In the genomic region with DNA sequence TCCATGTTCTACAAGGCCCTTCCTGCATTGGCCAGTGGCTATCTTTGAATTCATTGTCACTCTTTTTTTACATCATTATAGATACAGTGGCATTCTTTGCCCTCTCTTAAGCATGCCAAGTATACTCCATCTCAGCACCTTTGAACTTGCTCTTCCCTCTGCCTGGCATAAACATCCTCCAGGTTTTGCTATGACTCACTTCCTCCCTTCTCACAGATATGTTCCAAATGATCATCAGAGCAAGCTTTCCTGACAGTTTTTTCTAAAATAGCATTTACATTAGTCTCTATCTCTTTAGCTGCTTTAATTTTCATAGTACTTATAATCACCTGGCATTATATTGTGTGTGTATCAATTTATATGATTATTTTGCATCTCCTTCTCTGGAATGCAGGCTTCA, we compare ENCODE assay signal across 12 cellular contexts.
DNase-seq lines count a peak whose midpoint lies in the region; ATAC-seq, FAIRE-seq and TF ChIP-seq lines count a peak whose summit lies in the region.
"Had no signal": no experiment of that assay in that cellular context is flagged by ENCODE, and none has a peak within 500 bp of the region (broad histone marks: within the 10 kb centered on the region; RNA-seq: fewer than 3 reads in every experiment).

No MANE protein-coding gene starts in this region.

- TF ChIP-seq POLR2A in endothelial cell of umbilical vein (IDR thresholded peaks at IDR 0.05; ENCODE audit: low read depth, low read length), result no peak

- intact Hi-C loops in endothelial cell of umbilical vein (cut with micrococcal nuclease), result loop anchor here (1.0 to 5.0 kb wide), 2 partner anchors 279 to 345 kb away; no protein-coding TSS in a partner anchor

- peaks cover 23% of the 10 kb centered on the region for H3K4me1 ChIP-seq in endothelial cell of umbilical vein (ENCODE audit: control insufficient read depth, extremely low read depth, insufficient read depth, low read length)
- H3K4me1 ChIP-seq: right lobe of liver had no signal

- no peaks in the 10 kb centered on the region for H3K27me3 ChIP-seq in endothelial cell of umbilical vein (ENCODE audit: control insufficient read depth in 2 of 2, insufficient read depth in 2 of 2, low read length in 2 of 2)
- H3K27me3 ChIP-seq: right lobe of liver had no signal

- no peaks in the 10 kb centered on the region for H3K36me3 ChIP-seq in endothelial cell of umbilical vein (ENCODE audit: control insufficient read depth in 2 of 2, extremely low read depth in 1 of 2, insufficient read depth in 2 of 2, low read length in 2 of 2)
- H3K36me3 ChIP-seq: right lobe of liver had no signal

- dilution Hi-C loops in endothelial cell of umbilical vein (cut with MboI; ENCODE audit: extremely low pct_ligation_motif_present, low sequenced_read_pairs), result no loop called here

- no peak overlapping the region for H2AFZ ChIP-seq in endothelial cell of umbilical vein (ENCODE audit: low read depth, low read length)

- CTCF ChIA-PET in endothelial cell of umbilical vein (lab: Charles Lee), result interaction anchor here (0.7 kb wide), 1 partner anchor 242 kb away, joined by 3 read pairs; no protein-coding TSS in a partner anchor

- POLR2A ChIA-PET in endothelial cell of umbilical vein (lab: Charles Lee), result no interaction called here

- no TSS peak for BruUV-seq in endothelial cell of umbilical vein (replicated peaks; lab: Mats Ljungman, UMichigan)

- H3K4me2 ChIP-seq in endothelial cell of umbilical vein (ENCODE audit: insufficient read depth, low read length), result peak overlapping the region; percentile 28

- FAIRE-seq in endothelial cell of umbilical vein (lab: Jason Lieb, UNC), result no peak
- FAIRE-seq: islet of Langerhans had no signal

- H3K27ac ChIP-seq in endothelial cell of umbilical vein (ENCODE audit: insufficient read depth, low read depth, low read length), result peak overlapping the region; percentile 79
- H3K27ac ChIP-seq: right lobe of liver had no signal

- no peaks in the 10 kb centered on the region for H3K9me1 ChIP-seq in endothelial cell of umbilical vein (replicated peaks; ENCODE audit: control insufficient read depth, extremely low read depth, insufficient read depth, low read length)

- no peaks in the 10 kb centered on the region for H3K9me3 ChIP-seq in endothelial cell of umbilical vein (replicated peaks; ENCODE audit: control insufficient read depth, insufficient read depth, low read length)
- H3K9me3 ChIP-seq: right lobe of liver had no signal

- TF ChIP-seq CTCF in endothelial cell of umbilical vein (IDR thresholded peaks at IDR 0.05; ENCODE audit: extremely low read depth in 1 of 2, insufficient read depth in 1 of 2, low read depth in 1 of 2, low read length in 2 of 2) (no peak), omental fat pad (IDR thresholded peaks at IDR 0.05) (no peak)

- DNase-seq in OCI-M1 (lab: John Stamatoyannopoulos, UW) (peak; percentile 38), endothelial cell of umbilical vein (ENCODE audit: low read depth, low spot score) (peak; percentile 83), omental fat pad (ENCODE audit: low spot score) (no peak), KG1 (lab: John Stamatoyannopoulos, UW) (no peak)
- no peak for DNase-seq in central memory CD4-positive, alpha-beta T cell
- DNase-seq: NCI-H1694, right lobe of liver, SHP77 treated with DMSO at 0.1 percent for 48 hours had no signal

- no peaks in the 10 kb centered on the region for H4K20me1 ChIP-seq in endothelial cell of umbilical vein (replicated peaks; ENCODE audit: control insufficient read depth, extremely low read depth, insufficient read depth, low read length)

- peak; percentile 54 for ATAC-seq in GM18511 (IDR thresholded peaks at IDR 0.05; ENCODE audit: unreplicated experiment)
- ATAC-seq in omental fat pad (ENCODE audit: low FRiP score), result peak; percentile 83
- no peak for ATAC-seq in HG03039 (IDR thresholded peaks at IDR 0.05; ENCODE audit: unreplicated experiment)
- ATAC-seq in HG02852 (IDR thresholded peaks at IDR 0.05; ENCODE audit: unreplicated experiment), result no peak

- H3K4me3 ChIP-seq in endothelial cell of umbilical vein (replicated peaks in 1 of 3; ENCODE audit: insufficient read depth in 1 of 3, low read depth in 1 of 3, low read length in 3 of 3), result no peak overlapping the region
- H3K4me3 ChIP-seq: right lobe of liver had no signal

- peak overlapping the region; percentile 45 for H3K9ac ChIP-seq in endothelial cell of umbilical vein (replicated peaks; ENCODE audit: extremely low read depth, insufficient read depth, low read length)

- no peaks in the 10 kb centered on the region for H3K79me2 ChIP-seq in endothelial cell of umbilical vein (ENCODE audit: control insufficient read depth, insufficient read depth, low read length)

TF ChIP-seq in endothelial cell of umbilical vein, 7 proteins besides CTCF, POLR2A, EP300 and RAD21:
- TF ChIP-seq FOS (IDR thresholded peaks at IDR 0.05; ENCODE audit: borderline replicate concordance, insufficient read depth, low read length) (peak; percentile 68), EZH2 (IDR thresholded peaks at IDR 0.05; ENCODE audit: borderline replicate concordance, low read depth, low read length, severe bottlenecking) (no peak), GATA2 (IDR thresholded peaks at IDR 0.05; ENCODE audit: insufficient read depth, insufficient read length, low read depth, low read length) (peak; percentile 72), JUN (IDR thresholded peaks at IDR 0.05; ENCODE audit: borderline replicate concordance, insufficient read depth, insufficient read length, low read depth) (peak; percentile 87), POLR2AphosphoS5 (IDR thresholded peaks at IDR 0.05; ENCODE audit: insufficient read depth, low read depth, low read length) (peak; percentile 47)

Comparison
In these comparisons a context has a peak if more than half of its experiments do, and no peak if none do; other contexts are left out.
1. ATAC-seq: peak in GM18511 (single experiment) and omental fat pad (single experiment); none in HG03039 (single experiment) and HG02852 (single experiment).
2. DNase-seq: peak in OCI-M1 (single experiment) and endothelial cell of umbilical vein (single experiment); none in omental fat pad (single experiment), KG1 (single experiment) and central memory CD4-positive, alpha-beta T cell (single experiment).